In genomic region chr7:158055726-158056510, GRCh38 we compare ENCODE assay signal across 22 cellular contexts.
"Had no signal": no experiment of that assay in that cellular context is flagged by ENCODE, and none has a peak within 500 bp of the region (broad histone marks: within the 10 kb centered on the region; RNA-seq: fewer than 3 reads in every experiment).

No MANE protein-coding gene starts in this region.

- H3K9me3 ChIP-seq: gastrocnemius medialis, left ventricle myocardium inferior, lower lobe of right lung, psoas muscle, suprapubic skin, transverse colon, vagina had no signal

- H3K27me3 Mint-ChIP-seq: stimulated activated naive CD8-positive, alpha-beta T cell treated with anti-CD3 and anti-CD28 coated beads, Interleukin-15, amount 100 ng/mL, for 72 hours had no signal

- H3K27ac ChIP-seq: dorsolateral prefrontal cortex, gastrocnemius medialis, hepatocyte, left ventricle myocardium inferior, lower lobe of right lung, psoas muscle, suprapubic skin, transverse colon, vagina had no signal

- DNase-seq: effector CD4-positive, alpha-beta T cell; foreskin fibroblast; gastrocnemius medialis; kidney; left ventricle myocardium inferior; lower lobe of right lung; nucleus accumbens; psoas muscle; small intestine; stimulated activated CD4-positive, alpha-beta T cell treated with anti-CD3 and anti-CD28 coated beads, Interleukin-12 subunit alpha, Interleukin-12 subunit beta, amount 100 ng/mL, for 4 hours; stimulated activated CD4-positive, alpha-beta T cell treated with anti-CD3 and anti-CD28 coated beads, Interleukin-1b, Interleukin-23, amount 100 ng/mL, for 48 hours; stimulated activated CD4-positive, alpha-beta T cell treated with anti-CD3 and anti-CD28 coated beads, Interleukin-4, amount 100 ng/mL, for 1 hour; stimulated activated CD8-positive, alpha-beta memory T cell treated with anti-CD3 and anti-CD28 coated beads, Interleukin-4, amount 100 ng/mL, for 48 hours; stimulated activated naive CD4-positive, alpha-beta T cell; transverse colon had no signal

- ATAC-seq: gastrocnemius medialis; lower lobe of right lung; psoas muscle; right cardiac atrium; stimulated activated naive CD8-positive, alpha-beta T cell treated with anti-CD3 and anti-CD28 coated beads, Interleukin-15, amount 100 ng/mL, for 72 hours had no signal

- H3K4me1 ChIP-seq: gastrocnemius medialis, left ventricle myocardium inferior, lower lobe of right lung, psoas muscle, suprapubic skin, transverse colon, vagina had no signal

- H3K4me3 ChIP-seq: dorsolateral prefrontal cortex, gastrocnemius medialis, hepatocyte, left ventricle myocardium inferior, lower lobe of right lung, psoas muscle, suprapubic skin, transverse colon, vagina had no signal

- H3K27me3 ChIP-seq: dorsolateral prefrontal cortex, gastrocnemius medialis, hepatocyte, suprapubic skin, transverse colon, vagina had no signal

- H3K9me3 Mint-ChIP-seq: stimulated activated naive CD8-positive, alpha-beta T cell treated with anti-CD3 and anti-CD28 coated beads, Interleukin-15, amount 100 ng/mL, for 72 hours had no signal

- H3K27ac Mint-ChIP-seq: nephron had no signal

- H3K36me3 ChIP-seq: gastrocnemius medialis, left ventricle myocardium inferior, lower lobe of right lung, suprapubic skin, transverse colon, vagina had no signal

- H3K4me3 Mint-ChIP-seq: nephron; stimulated activated naive CD8-positive, alpha-beta T cell treated with anti-CD3 and anti-CD28 coated beads, Interleukin-15, amount 100 ng/mL, for 72 hours had no signal

- H3K4me1 Mint-ChIP-seq: nephron; stimulated activated naive CD8-positive, alpha-beta T cell treated with anti-CD3 and anti-CD28 coated beads, Interleukin-15, amount 100 ng/mL, for 72 hours had no signal
